In the genomic region with DNA sequence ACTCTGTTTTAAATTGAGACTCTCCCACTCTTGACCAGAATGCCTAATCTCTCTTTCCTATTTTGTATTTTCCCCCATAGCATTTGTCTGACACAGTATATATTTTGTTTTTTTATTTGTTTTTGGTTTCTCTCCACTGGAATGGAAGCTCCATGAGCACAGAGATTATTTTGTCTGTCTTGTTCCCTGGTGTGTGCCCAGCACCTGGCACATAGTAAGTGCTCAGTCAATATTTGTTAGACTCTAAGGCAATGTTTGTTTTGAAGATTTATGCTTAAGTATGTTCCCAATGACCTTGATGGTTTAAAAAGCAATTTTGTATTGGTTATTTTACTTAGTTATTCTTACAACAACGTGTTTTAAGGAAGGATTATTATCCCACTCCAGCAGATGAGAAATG, we compare ENCODE assay signal across 20 cellular contexts.
"Had no signal": no experiment of that assay in that cellular context is flagged by ENCODE, and none has a peak within 500 bp of the region (broad histone marks: within the 10 kb centered on the region; RNA-seq: fewer than 3 reads in every experiment).

No MANE protein-coding gene starts in this region.

- ATAC-seq: foreskin keratinocyte; gastroesophageal sphincter; heart right ventricle; left ventricle myocardium superior; lower lobe of right lung; naive thymus-derived CD8-positive, alpha-beta T cell; sciatic nerve; stimulated activated effector memory CD8-positive, alpha-beta T cell treated with anti-CD3 and anti-CD28 coated beads, Interleukin-12 subunit alpha, Interleukin-12 subunit beta, amount 100 ng/mL, for 72 hours had no signal

- H3K4me1 Mint-ChIP-seq: neural crest cell; stimulated activated effector memory CD8-positive, alpha-beta T cell treated with anti-CD3 and anti-CD28 coated beads, Interleukin-12 subunit alpha, Interleukin-12 subunit beta, amount 100 ng/mL, for 72 hours had no signal

- H3K36me3 Mint-ChIP-seq: naive thymus-derived CD8-positive, alpha-beta T cell; stimulated activated effector memory CD8-positive, alpha-beta T cell treated with anti-CD3 and anti-CD28 coated beads, Interleukin-12 subunit alpha, Interleukin-12 subunit beta, amount 100 ng/mL, for 72 hours had no signal

- DNase-seq: dermis blood vessel endothelial cell; effector memory CD4-positive, alpha-beta T cell; foreskin keratinocyte; heart right ventricle; hippocampal formation; left ventricle myocardium superior; lower lobe of right lung; naive thymus-derived CD8-positive, alpha-beta T cell; stimulated activated CD4-positive, alpha-beta T cell treated with anti-CD3 and anti-CD28 coated beads, Interleukin-12 subunit alpha, Interleukin-12 subunit beta, amount 100 ng/mL, for 4 hours; stimulated activated CD4-positive, alpha-beta T cell treated with anti-CD3 and anti-CD28 coated beads, Interleukin-1b, Interleukin-23, amount 100 ng/mL, for 48 hours; stimulated activated CD4-positive, alpha-beta T cell treated with anti-CD3 and anti-CD28 coated beads, Interleukin-4, amount 100 ng/mL, for 1 hour; stimulated activated naive CD4-positive, alpha-beta T cell treated with Interleukin-2 at 50 U/mL for 16 hours; stomach; thyroid gland; trophoblast cell had no signal

- H3K27ac Mint-ChIP-seq: naive thymus-derived CD8-positive, alpha-beta T cell; progenitor cell of endocrine pancreas; stimulated activated effector memory CD8-positive, alpha-beta T cell treated with anti-CD3 and anti-CD28 coated beads, Interleukin-12 subunit alpha, Interleukin-12 subunit beta, amount 100 ng/mL, for 72 hours had no signal

- H3K4me3 Mint-ChIP-seq: naive thymus-derived CD8-positive, alpha-beta T cell; neural crest cell; stimulated activated effector memory CD8-positive, alpha-beta T cell treated with anti-CD3 and anti-CD28 coated beads, Interleukin-12 subunit alpha, Interleukin-12 subunit beta, amount 100 ng/mL, for 72 hours had no signal

- H3K9me3 Mint-ChIP-seq: neural crest cell; stimulated activated effector memory CD8-positive, alpha-beta T cell treated with anti-CD3 and anti-CD28 coated beads, Interleukin-12 subunit alpha, Interleukin-12 subunit beta, amount 100 ng/mL, for 72 hours had no signal
